Comparison of ENCODE assay signal across 17 cellular contexts in the genomic region with DNA sequence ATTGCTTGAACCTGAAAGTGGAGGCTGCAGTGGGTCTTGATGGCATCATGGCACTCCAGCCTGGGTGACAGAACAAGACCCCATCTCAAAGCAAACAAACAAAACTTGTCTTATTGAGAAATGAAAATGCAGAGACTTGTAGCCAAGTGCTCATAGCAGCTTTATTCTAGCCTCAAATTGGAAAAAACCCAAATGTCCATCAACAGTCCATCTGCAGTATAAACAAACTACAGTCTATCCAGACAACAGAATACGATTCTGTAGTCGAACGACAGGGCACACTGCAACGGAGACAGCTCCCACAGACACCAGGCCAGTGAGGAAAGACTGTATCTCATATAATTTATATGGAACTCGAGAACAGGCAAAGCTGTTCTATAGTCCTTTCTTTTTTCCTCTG. TPM values are rescaled to one million over a fixed set of nuclear protein-coding genes. Genes with fewer than 3 reads are reported as not detected.
DNase-seq lines count a peak whose midpoint lies in the region; ATAC-seq, FAIRE-seq and TF ChIP-seq lines count a peak whose summit lies in the region.
"Had no signal": no experiment of that assay in that cellular context is flagged by ENCODE, and none has a peak within 500 bp of the region (broad histone marks: within the 10 kb centered on the region; RNA-seq: fewer than 3 reads in every experiment).

No MANE protein-coding gene starts in this region.

- TF ChIP-seq CTCF in bronchial epithelial cell (IDR thresholded peaks at IDR 0.05; ENCODE audit: insufficient read depth, low read length, severe bottlenecking), result no peak

- H3K4me1 Mint-ChIP-seq in immature natural killer cell, result no peaks in the 10 kb centered on the region

- H3K4me3 Mint-ChIP-seq in immature natural killer cell, result no peak overlapping the region
- H3K4me3 Mint-ChIP-seq: CD4-positive, alpha-beta memory T cell had no signal

- H3K9me3 Mint-ChIP-seq in immature natural killer cell, result no peaks in the 10 kb centered on the region

- no peak for ATAC-seq in GM19351 (IDR thresholded peaks at IDR 0.05; ENCODE audit: unreplicated experiment)

- no peak overlapping the region for H3K4me3 ChIP-seq in bronchial epithelial cell (ENCODE audit: low read depth, low read length)
- H3K4me3 ChIP-seq: GM23248 had no signal

- H3K27me3 ChIP-seq in bronchial epithelial cell (ENCODE audit: control insufficient read depth, insufficient read depth, low read length), result no peaks in the 10 kb centered on the region

- peak; percentile 83 for FAIRE-seq in bronchial epithelial cell (lab: Jason Lieb, UNC)
- FAIRE-seq: G401.6, GM12892, H1 had no signal

- no peak overlapping the region for H3K27ac Mint-ChIP-seq in immature natural killer cell
- H3K27ac Mint-ChIP-seq: CD4-positive, alpha-beta memory T cell had no signal

- no peaks in the 10 kb centered on the region for H3K36me3 ChIP-seq in bronchial epithelial cell (ENCODE audit: control insufficient read depth, insufficient read depth, low read length)

- peaks cover 0 to 9% (median 7%) of the 10 kb centered on the region in 3 donors for H3K36me3 Mint-ChIP-seq in immature natural killer cell

- DNase-seq in bronchial epithelial cell (ENCODE audit: low read depth) (no peak), globus pallidus (ENCODE audit: low spot score) (peak; percentile 54), pons (ENCODE audit: low spot score) (peak; percentile 81), immature natural killer cell (no peak), retina (no peak)
- DNase-seq: C1 segment of cervical spinal cord; Calu3; CD4-positive, alpha-beta memory T cell; COR-L47; DND-41; GM23248; H7; HCEC 1CT had no signal

- H3K27me3 Mint-ChIP-seq in immature natural killer cell (ENCODE audit: low read depth in 3 of 3), result peaks cover 0 to 4% (median 3%) of the 10 kb centered on the region in 3 donors
- H3K27me3 Mint-ChIP-seq: CD4-positive, alpha-beta memory T cell had no signal

RNA-seq across cellular contexts. Expression of gene SUN1, which starts 40.8 kb away (rescaled TPM):
- 168 and 176 TPM in 2 replicates for total RNA-seq in bronchial epithelial cell
- polyA plus RNA-seq in immature natural killer cell, result 10 to 100 TPM; 19.3 to 31.5 (median 19.8) TPM

Comparison
In these comparisons a context has a peak if more than half of its experiments do, and no peak if none do; other contexts are left out.
1. DNase-seq: peak in globus pallidus (single experiment) and pons (single experiment); none in bronchial epithelial cell (single experiment), immature natural killer cell (0 of 3) and retina (single experiment).